8 cellular contexts compared by ENCODE assay signal in genomic region chr11:8810331-8811301, GRCh38.
DNase-seq lines count a peak whose midpoint lies in the region; ATAC-seq and TF ChIP-seq lines count a peak whose summit lies in the region.

No MANE protein-coding gene starts in this region.

- H3K27ac ChIP-seq in iPS-18a (ENCODE audit: low read length): peak overlapping the region; percentile 61
- no peak overlapping the region for H3K27ac ChIP-seq in CD8-positive, alpha-beta T cell (ENCODE audit: low read depth, low read length)

- peak; percentile 71 for DNase-seq in 8988T
- peak; percentile 89 for DNase-seq in NCI-H748 (lab: John Stamatoyannopoulos, UW; ENCODE audit: unreplicated experiment)
- DNase-seq in cardiac fibroblast (ENCODE audit: low read depth in 2 of 2): peak; percentile 82 to 85
- DNase-seq in putamen (ENCODE audit: low spot score): peak; percentile 79
- DNase-seq in CD8-positive, alpha-beta T cell: no peak

- H3K36me3 Mint-ChIP-seq in CD8-positive, alpha-beta T cell: no peaks in the 10 kb centered on the region

- POLR2A ChIA-PET in CD8-positive, alpha-beta T cell (lab: Charles Lee): interaction anchor here (0.5 kb wide), 1 partner anchor 281 kb away, joined by 3 read pairs; no protein-coding TSS in a partner anchor

- ATAC-seq in GM18868 (IDR thresholded peaks at IDR 0.05; ENCODE audit: unreplicated experiment) (peak; percentile 46), GM19467 (IDR thresholded peaks at IDR 0.05; ENCODE audit: unreplicated experiment) (no peak)
- no peak for ATAC-seq in CD8-positive, alpha-beta T cell

- H3K4me1 ChIP-seq in iPS-18a (ENCODE audit: control insufficient read depth, low read depth, low read length): peaks cover 49% of the 10 kb centered on the region
- peaks cover 7% of the 10 kb centered on the region for H3K4me1 ChIP-seq in CD8-positive, alpha-beta T cell (ENCODE audit: insufficient read depth, low read length)

- H3K9me3 Mint-ChIP-seq in CD8-positive, alpha-beta T cell: no peaks in the 10 kb centered on the region

- no peak overlapping the region for H3K27ac Mint-ChIP-seq in CD8-positive, alpha-beta T cell

- no peaks in the 10 kb centered on the region for H3K9me3 ChIP-seq in iPS-18a (ENCODE audit: control insufficient read depth, low read depth, low read length)
- no peaks in the 10 kb centered on the region for H3K9me3 ChIP-seq in CD8-positive, alpha-beta T cell (ENCODE audit: low read length)

- peak overlapping the region; percentile 53 to 58 for H3K4me3 ChIP-seq in cardiac fibroblast (replicated peaks in 1 of 2; ENCODE audit: low read depth in 2 of 2, low read length in 2 of 2)
- peak overlapping the region; percentile 71 for H3K4me3 ChIP-seq in iPS-18a (ENCODE audit: low read length)
- H3K4me3 ChIP-seq in CD8-positive, alpha-beta T cell (ENCODE audit: low read depth, low read length): no peak overlapping the region

- intact Hi-C loops in CD8-positive, alpha-beta T cell (cut with DNase I, micrococcal nuclease): loop anchor here in 1 of 2 experiments (5.0 kb wide), 1 partner anchor 618 kb away; no protein-coding TSS in a partner anchor

- peaks cover 12% of the 10 kb centered on the region for H3K27me3 Mint-ChIP-seq in CD8-positive, alpha-beta T cell (ENCODE audit: low read depth)

- H3K9ac ChIP-seq in iPS-18a (ENCODE audit: low read length): peak overlapping the region; percentile 67

- no peaks in the 10 kb centered on the region for H3K36me3 ChIP-seq in iPS-18a (ENCODE audit: control insufficient read depth, low read depth, low read length)
- H3K36me3 ChIP-seq in CD8-positive, alpha-beta T cell (ENCODE audit: insufficient read depth, low read length): no peaks in the 10 kb centered on the region

- CTCF ChIA-PET in CD8-positive, alpha-beta T cell (lab: Charles Lee): interaction anchor here (0.8 kb wide), 1 partner anchor 12 kb away, joined by 4 read pairs; no protein-coding TSS in a partner anchor

- H3K4me1 Mint-ChIP-seq in CD8-positive, alpha-beta T cell (ENCODE audit: low read depth): peaks cover 8% of the 10 kb centered on the region

- H3K4me3 Mint-ChIP-seq in CD8-positive, alpha-beta T cell: no peak overlapping the region

- no peak for TF ChIP-seq CTCF in cardiac fibroblast (IDR thresholded peaks at IDR 0.05; ENCODE audit: low read depth, low read length)
- no peak for TF ChIP-seq CTCF in CD8-positive, alpha-beta T cell (IDR thresholded peaks at IDR 0.05)

- H3K27me3 ChIP-seq in iPS-18a (ENCODE audit: control insufficient read depth, insufficient read depth, low read length): no peaks in the 10 kb centered on the region
- H3K27me3 ChIP-seq in CD8-positive, alpha-beta T cell (ENCODE audit: insufficient read depth, low read length): no peaks in the 10 kb centered on the region

Comparison
In these comparisons a context has a peak if more than half of its experiments do, and no peak if none do; other contexts are left out.
1. DNase-seq: peak in 8988T (single experiment), NCI-H748 (single experiment), cardiac fibroblast (2 of 2) and putamen (single experiment); none in CD8-positive, alpha-beta T cell (0 of 7).